Comparison of ENCODE assay signal across 8 cellular contexts in genomic region chr2:218893349-218894167, GRCh38. TPM values are rescaled to one million over a fixed set of nuclear protein-coding genes. Genes with fewer than 3 reads are reported as not detected.
DNase-seq lines count a peak whose midpoint lies in the region; ATAC-seq and TF ChIP-seq lines count a peak whose summit lies in the region.

No MANE protein-coding gene starts in this region.

- DNase-seq in stimulated activated CD4-positive, alpha-beta T cell treated with anti-CD3 and anti-CD28 coated beads, Interleukin-12 subunit alpha, Interleukin-12 subunit beta, amount 100 ng/mL, for 4 hours = peak; percentile 25
- DNase-seq in stimulated activated CD4-positive, alpha-beta T cell treated with anti-CD3 and anti-CD28 coated beads, Interleukin-1b, Interleukin-23, amount 100 ng/mL, for 48 hours = no peak
- no peak for DNase-seq in activated T-helper 1 cell treated with anti-CD3 and anti-CD28 coated beads, Interleukin-12 subunit alpha, Interleukin-12 subunit beta, Interleukin-2, Interleukin-4 antibody, amounts not matched to agents 30 ng/mL and 10 ng/mL and 1 ng/mL, durations not matched to agents 14 hours and 24 hours and 36 hours (ENCODE audit: low spot score)
- peak; percentile 11 for DNase-seq in left lobe of liver (ENCODE audit: low spot score)
- no peak for DNase-seq in upper lobe of right lung
- no peak for DNase-seq in GDM1 (lab: John Stamatoyannopoulos, UW)
- no peak for DNase-seq in SIG-M5 treated with dmso at 0.1 percent for 504 hours (lab: John Stamatoyannopoulos, UW; ENCODE audit: unreplicated experiment)
- no peak for DNase-seq in foreskin fibroblast

- H3K27me3 ChIP-seq in upper lobe of right lung = peaks cover 59% of the 10 kb centered on the region

- H3K27ac ChIP-seq in upper lobe of right lung = no peak overlapping the region

- no peak for TF ChIP-seq CTCF in upper lobe of right lung (IDR thresholded peaks at IDR 0.05)
- no peak for TF ChIP-seq CTCF in foreskin fibroblast (IDR thresholded peaks at IDR 0.05; ENCODE audit: low read depth, low read length)

- peaks cover 42% of the 10 kb centered on the region for H3K4me1 Mint-ChIP-seq in activated T-helper 1 cell treated with anti-CD3 and anti-CD28 coated beads, Interleukin-12 subunit alpha, Interleukin-12 subunit beta, Interleukin-2, Interleukin-4 antibody, amounts not matched to agents 30 ng/mL and 10 ng/mL and 1 ng/mL, durations not matched to agents 14 hours and 24 hours and 36 hours (ENCODE audit: low read depth)

- H3K36me3 Mint-ChIP-seq in activated T-helper 1 cell treated with anti-CD3 and anti-CD28 coated beads, Interleukin-12 subunit alpha, Interleukin-12 subunit beta, Interleukin-2, Interleukin-4 antibody, amounts not matched to agents 30 ng/mL and 10 ng/mL and 1 ng/mL, durations not matched to agents 14 hours and 24 hours and 36 hours (ENCODE audit: low read depth) = no peaks in the 10 kb centered on the region

- H3K9me3 Mint-ChIP-seq in activated T-helper 1 cell treated with anti-CD3 and anti-CD28 coated beads, Interleukin-12 subunit alpha, Interleukin-12 subunit beta, Interleukin-2, Interleukin-4 antibody, amounts not matched to agents 30 ng/mL and 10 ng/mL and 1 ng/mL, durations not matched to agents 14 hours and 24 hours and 36 hours = peaks cover 4% of the 10 kb centered on the region

- peak overlapping the region; percentile 81 for H3K27ac Mint-ChIP-seq in activated T-helper 1 cell treated with anti-CD3 and anti-CD28 coated beads, Interleukin-12 subunit alpha, Interleukin-12 subunit beta, Interleukin-2, Interleukin-4 antibody, amounts not matched to agents 30 ng/mL and 10 ng/mL and 1 ng/mL, durations not matched to agents 14 hours and 24 hours and 36 hours

- H3K27me3 Mint-ChIP-seq in activated T-helper 1 cell treated with anti-CD3 and anti-CD28 coated beads, Interleukin-12 subunit alpha, Interleukin-12 subunit beta, Interleukin-2, Interleukin-4 antibody, amounts not matched to agents 30 ng/mL and 10 ng/mL and 1 ng/mL, durations not matched to agents 14 hours and 24 hours and 36 hours (ENCODE audit: insufficient read depth) = peaks cover 60% of the 10 kb centered on the region

- H3K36me3 ChIP-seq in upper lobe of right lung = no peaks in the 10 kb centered on the region

- H3K4me3 Mint-ChIP-seq in activated T-helper 1 cell treated with anti-CD3 and anti-CD28 coated beads, Interleukin-12 subunit alpha, Interleukin-12 subunit beta, Interleukin-2, Interleukin-4 antibody, amounts not matched to agents 30 ng/mL and 10 ng/mL and 1 ng/mL, durations not matched to agents 14 hours and 24 hours and 36 hours = peak overlapping the region; percentile 3

- H3K4me1 ChIP-seq in upper lobe of right lung = peaks cover 17% of the 10 kb centered on the region

- H3K4me3 ChIP-seq in upper lobe of right lung (peak overlapping the region; percentile 42), foreskin fibroblast (ENCODE audit: low read depth in 1 of 2, low read length in 2 of 2) (no peak overlapping the region)

- no peaks in the 10 kb centered on the region for H3K9me3 ChIP-seq in upper lobe of right lung

- intact Hi-C loops in activated T-helper 1 cell treated with anti-CD3 and anti-CD28 coated beads, Interleukin-12 subunit alpha, Interleukin-12 subunit beta, Interleukin-2, Interleukin-4 antibody, amounts not matched to agents 30 ng/mL and 10 ng/mL and 1 ng/mL, durations not matched to agents 14 hours and 24 hours and 36 hours (cut with micrococcal nuclease) = loop anchor here (10.0 kb wide), 3 partner anchors 609 to 1669 kb away; no protein-coding TSS in a partner anchor
- intact Hi-C loops in upper lobe of right lung (cut with DNase I) = no loop called here

- ATAC-seq in left lobe of liver (no peak), upper lobe of right lung (no peak)

RNA-seq across cellular contexts. Expression of gene WNT10A, which starts 12.9 kb away (rescaled TPM):
- total RNA-seq in activated T-helper 1 cell treated with anti-CD3 and anti-CD28 coated beads, Interleukin-12 subunit alpha, Interleukin-12 subunit beta, Interleukin-2, Interleukin-4 antibody, amounts not matched to agents 30 ng/mL and 10 ng/mL and 1 ng/mL, durations not matched to agents 14 hours and 24 hours and 36 hours = 0.10 and 0.18 TPM in 2 replicates
- not detected for total RNA-seq in left lobe of liver
- total RNA-seq in upper lobe of right lung = 0.90 TPM

RNA-seq across cellular contexts. Expression of gene WNT6, which starts 34.0 kb away (rescaled TPM):
- total RNA-seq in activated T-helper 1 cell treated with anti-CD3 and anti-CD28 coated beads, Interleukin-12 subunit alpha, Interleukin-12 subunit beta, Interleukin-2, Interleukin-4 antibody, amounts not matched to agents 30 ng/mL and 10 ng/mL and 1 ng/mL, durations not matched to agents 14 hours and 24 hours and 36 hours = not detected in 2 replicates
- total RNA-seq in left lobe of liver = 0.28 TPM
- not detected for total RNA-seq in upper lobe of right lung

Comparison
In these comparisons a context has a peak if more than half of its experiments do, and no peak if none do; other contexts are left out.
1. DNase-seq: peak in stimulated activated CD4-positive, alpha-beta T cell treated with anti-CD3 and anti-CD28 coated beads, Interleukin-12 subunit alpha, Interleukin-12 subunit beta, amount 100 ng/mL, for 4 hours (single experiment) and left lobe of liver (single experiment); none in stimulated activated CD4-positive, alpha-beta T cell treated with anti-CD3 and anti-CD28 coated beads, Interleukin-1b, Interleukin-23, amount 100 ng/mL, for 48 hours (single experiment), activated T-helper 1 cell treated with anti-CD3 and anti-CD28 coated beads, Interleukin-12 subunit alpha, Interleukin-12 subunit beta, Interleukin-2, Interleukin-4 antibody, amounts not matched to agents 30 ng/mL and 10 ng/mL and 1 ng/mL, durations not matched to agents 14 hours and 24 hours and 36 hours (single experiment), upper lobe of right lung (single experiment), GDM1 (single experiment), SIG-M5 treated with dmso at 0.1 percent for 504 hours (single experiment) and foreskin fibroblast (0 of 2).